11 cellular contexts compared by ENCODE assay signal in the genomic region with DNA sequence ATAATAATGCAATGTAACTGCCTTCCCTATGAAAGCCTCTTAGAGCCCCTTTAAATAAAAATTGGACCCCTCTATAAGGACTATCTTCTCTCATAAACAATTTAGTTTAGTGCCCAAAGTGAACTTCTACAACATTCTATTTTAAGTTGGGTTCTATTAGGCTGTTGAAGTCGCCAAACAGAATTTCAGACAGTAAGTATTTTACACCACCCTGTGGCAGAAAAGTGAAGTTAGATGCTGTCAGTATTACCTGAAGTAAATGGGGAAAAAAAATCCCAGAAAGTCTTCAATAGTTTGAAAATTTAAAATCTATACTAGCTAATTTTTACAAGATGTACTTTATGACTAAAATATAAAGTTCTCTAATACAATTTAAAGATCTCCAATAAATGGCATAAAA. TPM values are rescaled to one million over a fixed set of nuclear protein-coding genes. Genes with fewer than 3 reads are reported as not detected.
DNase-seq lines count a peak whose midpoint lies in the region; ATAC-seq and TF ChIP-seq lines count a peak whose summit lies in the region.
"Had no signal": no experiment of that assay in that cellular context is flagged by ENCODE, and none has a peak within 500 bp of the region (broad histone marks: within the 10 kb centered on the region; RNA-seq: fewer than 3 reads in every experiment).

No MANE protein-coding gene starts in this region.

- H3K36me3 ChIP-seq in heart right ventricle, result peaks cover 0 to 64% (median 28%) of the 10 kb centered on the region in 9 donors
- H3K36me3 ChIP-seq in gastroesophageal sphincter, result peaks cover 0 to 43% of the 10 kb centered on the region in 2 donors

- intact Hi-C loops in heart right ventricle (cut with DNase I) (loop anchor here in 3 of 10 donors (10.0 kb wide), 1 partner anchor 118 kb away; no protein-coding TSS in a partner anchor), cardiac septum (cut with DNase I) (no loop called here), Right ventricle myocardium superior (cut with DNase I) (no loop called here)
- intact Hi-C loops in activated T-helper 2 cell treated with anti-CD3 and anti-CD28 coated beads, Interferon-gamma antibody, Interleukin-2, Interleukin-4, amounts not matched to agents 10 μg/mL and 5 μg/mL and 100 μg/mL, durations not matched to agents 14 hours and 24 hours and 36 hours (cut with micrococcal nuclease), result no loop called here

- no peaks in the 10 kb centered on the region for H3K9me3 Mint-ChIP-seq in activated T-helper 17 cell treated with anti-CD3 and anti-CD28 coated beads, Interleukin-2, amount 50 U/mL, for 72 hours
- no peaks in the 10 kb centered on the region for H3K9me3 Mint-ChIP-seq in activated naive CD8-positive, alpha-beta T cell treated with anti-CD3 and anti-CD28 coated beads, Interleukin-2, amount 50 U/mL, for 24 hours
- H3K9me3 Mint-ChIP-seq in activated T-helper 2 cell treated with anti-CD3 and anti-CD28 coated beads, Interferon-gamma antibody, Interleukin-2, Interleukin-4, amounts not matched to agents 10 μg/mL and 5 μg/mL and 100 μg/mL, durations not matched to agents 14 hours and 24 hours and 36 hours, result no peaks in the 10 kb centered on the region
- H3K9me3 Mint-ChIP-seq: CD8-positive, alpha-beta memory T cell had no signal

- no peaks in the 10 kb centered on the region for H3K27me3 ChIP-seq in heart right ventricle
- H3K27me3 ChIP-seq in gastroesophageal sphincter, result no peaks in the 10 kb centered on the region

- no peak overlapping the region for H3K4me3 Mint-ChIP-seq in activated T-helper 17 cell treated with anti-CD3 and anti-CD28 coated beads, Interleukin-2, amount 50 U/mL, for 72 hours
- H3K4me3 Mint-ChIP-seq in activated naive CD8-positive, alpha-beta T cell treated with anti-CD3 and anti-CD28 coated beads, Interleukin-2, amount 50 U/mL, for 24 hours, result no peak overlapping the region
- H3K4me3 Mint-ChIP-seq in activated T-helper 2 cell treated with anti-CD3 and anti-CD28 coated beads, Interferon-gamma antibody, Interleukin-2, Interleukin-4, amounts not matched to agents 10 μg/mL and 5 μg/mL and 100 μg/mL, durations not matched to agents 14 hours and 24 hours and 36 hours (ENCODE audit: low read depth), result no peak overlapping the region
- H3K4me3 Mint-ChIP-seq: CD8-positive, alpha-beta memory T cell had no signal

- H3K27ac ChIP-seq in heart right ventricle (no peak overlapping the region), gastroesophageal sphincter (no peak overlapping the region)

- no peaks in the 10 kb centered on the region for H3K27me3 Mint-ChIP-seq in activated T-helper 17 cell treated with anti-CD3 and anti-CD28 coated beads, Interleukin-2, amount 50 U/mL, for 72 hours
- no peaks in the 10 kb centered on the region for H3K27me3 Mint-ChIP-seq in activated naive CD8-positive, alpha-beta T cell treated with anti-CD3 and anti-CD28 coated beads, Interleukin-2, amount 50 U/mL, for 24 hours
- H3K27me3 Mint-ChIP-seq in activated T-helper 2 cell treated with anti-CD3 and anti-CD28 coated beads, Interferon-gamma antibody, Interleukin-2, Interleukin-4, amounts not matched to agents 10 μg/mL and 5 μg/mL and 100 μg/mL, durations not matched to agents 14 hours and 24 hours and 36 hours (ENCODE audit: low read depth), result no peaks in the 10 kb centered on the region
- H3K27me3 Mint-ChIP-seq: CD8-positive, alpha-beta memory T cell had no signal

- peaks cover 39% of the 10 kb centered on the region for H3K36me3 Mint-ChIP-seq in activated T-helper 17 cell treated with anti-CD3 and anti-CD28 coated beads, Interleukin-2, amount 50 U/mL, for 72 hours (ENCODE audit: low read depth)
- peaks cover 12% of the 10 kb centered on the region for H3K36me3 Mint-ChIP-seq in activated naive CD8-positive, alpha-beta T cell treated with anti-CD3 and anti-CD28 coated beads, Interleukin-2, amount 50 U/mL, for 24 hours (ENCODE audit: low read depth)
- peaks cover 14% of the 10 kb centered on the region for H3K36me3 Mint-ChIP-seq in activated T-helper 2 cell treated with anti-CD3 and anti-CD28 coated beads, Interferon-gamma antibody, Interleukin-2, Interleukin-4, amounts not matched to agents 10 μg/mL and 5 μg/mL and 100 μg/mL, durations not matched to agents 14 hours and 24 hours and 36 hours (ENCODE audit: low read depth)

- no peak overlapping the region for H3K4me3 ChIP-seq in heart right ventricle
- no peak overlapping the region for H3K4me3 ChIP-seq in gastroesophageal sphincter

- H3K27ac Mint-ChIP-seq in activated T-helper 17 cell treated with anti-CD3 and anti-CD28 coated beads, Interleukin-2, amount 50 U/mL, for 72 hours, result no peak overlapping the region
- H3K27ac Mint-ChIP-seq in activated naive CD8-positive, alpha-beta T cell treated with anti-CD3 and anti-CD28 coated beads, Interleukin-2, amount 50 U/mL, for 24 hours, result no peak overlapping the region
- no peak overlapping the region for H3K27ac Mint-ChIP-seq in activated T-helper 2 cell treated with anti-CD3 and anti-CD28 coated beads, Interferon-gamma antibody, Interleukin-2, Interleukin-4, amounts not matched to agents 10 μg/mL and 5 μg/mL and 100 μg/mL, durations not matched to agents 14 hours and 24 hours and 36 hours

- ATAC-seq in heart right ventricle (no peak), gastroesophageal sphincter (no peak), Right ventricle myocardium superior (ENCODE audit: poor library complexity) (no peak)
- no peak for ATAC-seq in activated T-helper 17 cell treated with anti-CD3 and anti-CD28 coated beads, Interleukin-2, amount 50 U/mL, for 72 hours (replicated peaks)
- no peak for ATAC-seq in activated naive CD8-positive, alpha-beta T cell treated with anti-CD3 and anti-CD28 coated beads, Interleukin-2, amount 50 U/mL, for 24 hours

- TF ChIP-seq EP300 in gastroesophageal sphincter (IDR thresholded peaks at IDR 0.05), result no peak

- H3K9me3 ChIP-seq in heart right ventricle, result no peaks in the 10 kb centered on the region
- H3K9me3 ChIP-seq in gastroesophageal sphincter, result no peaks in the 10 kb centered on the region

- TF ChIP-seq CTCF in heart right ventricle (IDR thresholded peaks at IDR 0.05) (peak in 6 of 9 donors; percentile 16 to 38 (median 25)), gastroesophageal sphincter (IDR thresholded peaks at IDR 0.05) (peak in 3 of 4 experiments; percentile 14 to 57 (median 34))

- H3K4me1 Mint-ChIP-seq in activated T-helper 17 cell treated with anti-CD3 and anti-CD28 coated beads, Interleukin-2, amount 50 U/mL, for 72 hours, result no peaks in the 10 kb centered on the region
- no peaks in the 10 kb centered on the region for H3K4me1 Mint-ChIP-seq in activated naive CD8-positive, alpha-beta T cell treated with anti-CD3 and anti-CD28 coated beads, Interleukin-2, amount 50 U/mL, for 24 hours
- no peaks in the 10 kb centered on the region for H3K4me1 Mint-ChIP-seq in activated T-helper 2 cell treated with anti-CD3 and anti-CD28 coated beads, Interferon-gamma antibody, Interleukin-2, Interleukin-4, amounts not matched to agents 10 μg/mL and 5 μg/mL and 100 μg/mL, durations not matched to agents 14 hours and 24 hours and 36 hours (ENCODE audit: low read depth)

- no peak for DNase-seq in heart right ventricle
- DNase-seq in cardiac septum (ENCODE audit: low spot score), result no peak
- DNase-seq in RKO (ENCODE audit: low spot score), result peak; percentile 28
- no peak for DNase-seq in activated naive CD8-positive, alpha-beta T cell treated with anti-CD3 and anti-CD28 coated beads, Interleukin-2, amount 50 U/mL, for 24 hours
- no peak for DNase-seq in activated T-helper 2 cell treated with anti-CD3 and anti-CD28 coated beads, Interferon-gamma antibody, Interleukin-2, Interleukin-4, amounts not matched to agents 10 μg/mL and 5 μg/mL and 100 μg/mL, durations not matched to agents 14 hours and 24 hours and 36 hours (ENCODE audit: low spot score)
- DNase-seq in Right ventricle myocardium superior, result no peak
- DNase-seq: activated gamma-delta T cell; CD8-positive, alpha-beta memory T cell had no signal

- TF ChIP-seq POLR2A in gastroesophageal sphincter (IDR thresholded peaks at IDR 0.05), result no peak

- H3K4me1 ChIP-seq in heart right ventricle (peaks cover 0 to 4% (median 0%) of the 10 kb centered on the region in 9 donors), gastroesophageal sphincter (peaks cover 0 to 12% (median 0%) of the 10 kb centered on the region in 3 donors)

- 49 to 52% methylated on average over 1 of the region's 1 CpG for WGBS in heart right ventricle, 2 donors
- 14 to 37% methylated on average over 1 of the region's 1 CpG for WGBS in gastroesophageal sphincter (ENCODE audit: low coverage in 1 of 2), 2 donors

RNA-seq across cellular contexts. Expression of a gene that starts 29.5 kb away (rescaled TPM):
- 1 to 10 TPM; 4.1 to 9.9 (median 7.6) TPM for total RNA-seq in heart right ventricle
- polyA plus RNA-seq in heart right ventricle, result 10 to 100 TPM in 1 of 2 donors, 1 to 10 TPM in 1; 4.6 to 12.2 TPM
- total RNA-seq in cardiac septum, result 8.3 TPM
- total RNA-seq in gastroesophageal sphincter, result 10 to 100 TPM; 12.6 to 21.8 (median 15.9) TPM
- 10 to 100 TPM; 14.9 to 18.3 TPM for total RNA-seq in activated T-helper 17 cell treated with anti-CD3 and anti-CD28 coated beads, Interleukin-2, amount 50 U/mL, for 72 hours
- 19.4 and 20.7 TPM in 2 replicates for total RNA-seq in activated T-helper 2 cell treated with anti-CD3 and anti-CD28 coated beads, Interferon-gamma antibody, Interleukin-2, Interleukin-4, amounts not matched to agents 10 μg/mL and 5 μg/mL and 100 μg/mL, durations not matched to agents 14 hours and 24 hours and 36 hours
- total RNA-seq in Right ventricle myocardium superior, result 5.0 TPM
- total RNA-seq: SK-MEL-5 had no signal
